Comparison of ENCODE assay signal across 1 cellular context in the genomic region with DNA sequence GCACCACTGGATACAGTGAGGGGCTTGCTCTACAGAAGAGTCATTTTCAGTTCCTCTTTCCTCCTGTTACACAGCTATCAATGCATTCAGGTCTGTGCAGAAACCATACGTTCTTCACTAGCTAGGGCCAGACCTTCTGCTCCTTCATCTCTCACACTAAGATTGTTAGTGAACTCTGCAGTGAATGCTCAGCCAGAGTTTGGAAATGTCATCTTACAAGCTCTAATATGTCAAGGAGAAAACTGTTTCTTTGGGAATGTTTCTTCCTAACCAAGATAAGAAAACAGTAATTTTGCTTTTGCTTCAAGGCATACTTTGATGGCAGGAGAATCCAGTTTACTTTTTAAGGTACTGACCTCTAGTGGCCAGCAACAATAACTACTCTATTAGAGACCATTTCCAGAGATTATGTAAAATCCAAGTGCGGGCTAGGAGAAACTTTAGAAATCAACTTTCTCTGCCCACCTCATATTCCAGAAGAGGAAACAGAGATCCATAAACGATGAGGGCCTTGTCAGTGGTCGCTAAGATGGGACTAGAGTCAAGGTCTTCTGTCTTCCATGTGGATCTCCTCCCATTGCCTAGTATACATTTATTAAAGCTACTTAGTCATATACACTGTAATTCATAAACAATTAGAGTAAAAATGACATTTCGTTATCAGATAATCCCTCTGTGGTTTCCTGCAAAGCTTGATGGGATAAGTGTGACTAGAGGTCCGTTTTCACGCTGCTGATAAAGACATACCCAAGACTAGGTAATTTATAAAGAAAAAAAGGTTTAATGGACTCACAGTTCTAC.
TF ChIP-seq lines count a peak whose summit lies in the region.

No MANE protein-coding gene starts in this region.

TF ChIP-seq in K562, 482 proteins besides CTCF, POLR2A, EP300 and RAD21 (continued from another document):
- TF ChIP-seq, protein P1, sequence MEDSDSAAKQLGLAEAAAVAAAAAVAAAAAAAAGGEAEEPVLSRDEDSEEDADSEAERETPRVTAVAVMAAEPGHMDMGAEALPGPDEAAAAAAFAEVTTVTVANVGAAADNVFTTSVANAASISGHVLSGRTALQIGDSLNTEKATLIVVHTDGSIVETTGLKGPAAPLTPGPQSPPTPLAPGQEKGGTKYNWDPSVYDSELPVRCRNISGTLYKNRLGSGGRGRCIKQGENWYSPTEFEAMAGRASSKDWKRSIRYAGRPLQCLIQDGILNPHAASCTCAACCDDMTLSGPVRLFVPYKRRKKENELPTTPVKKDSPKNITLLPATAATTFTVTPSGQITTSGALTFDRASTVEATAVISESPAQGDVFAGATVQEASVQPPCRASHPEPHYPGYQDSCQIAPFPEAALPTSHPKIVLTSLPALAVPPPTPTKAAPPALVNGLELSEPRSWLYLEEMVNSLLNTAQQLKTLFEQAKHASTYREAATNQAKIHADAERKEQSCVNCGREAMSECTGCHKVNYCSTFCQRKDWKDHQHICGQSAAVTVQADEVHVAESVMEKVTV (CRISPR knock-in tag; IDR thresholded peaks at IDR 0.05) = 0 out of 2 replicates have a peak, but pooled peaks have one; percentile 28
